In genomic region chr6:43355862-43356590, GRCh38 we compare ENCODE assay signal across 9 cellular contexts. TPM values are rescaled to one million over a fixed set of nuclear protein-coding genes. Genes with fewer than 3 reads are reported as not detected.
DNase-seq lines count a peak whose midpoint lies in the region; ATAC-seq, FAIRE-seq and TF ChIP-seq lines count a peak whose summit lies in the region.
"Had no signal": no experiment of that assay in that cellular context is flagged by ENCODE, and none has a peak within 500 bp of the region (broad histone marks: within the 10 kb centered on the region; RNA-seq: fewer than 3 reads in every experiment).

No MANE protein-coding gene starts in this region.

- no peak for TF ChIP-seq POLR2A in HCT116 (IDR thresholded peaks at IDR 0.05; ENCODE audit: borderline replicate concordance, extremely low read depth, insufficient read depth, insufficient read length)

- no peak overlapping the region for H2AFZ ChIP-seq in HCT116 (ENCODE audit: low read depth, low read length, poor library complexity, severe bottlenecking)

- TF ChIP-seq CTCF in BJ (IDR thresholded peaks at IDR 0.05; ENCODE audit: insufficient read depth, low read depth, low read length) (peak; percentile 19; the same call in 1 of the 2 replicates), HCT116 (IDR thresholded peaks at IDR 0.05 in 2 of 3, conservative IDR thresholded peaks at IDR 0.05 in 1 of 3; ENCODE audit: borderline replicate concordance in 1 of 3, insufficient read depth in 1 of 3, low read depth in 2 of 3, low read length in 2 of 3) (peak; percentile 26 to 45 (median 42); a peak in 4 of 6 replicates), kidney (IDR thresholded peaks at IDR 0.05; ENCODE audit: borderline replicate concordance, extremely low read depth, insufficient read depth) (peak; percentile 14)

- H3K27ac ChIP-seq in HCT116 (ENCODE audit: low read depth, low read length) (no peak overlapping the region), kidney (ENCODE audit: low read depth in 2 of 2, low read length in 2 of 2) (no peak overlapping the region)

- H3K27me3 ChIP-seq in BJ (ENCODE audit: control insufficient read depth, insufficient read depth, low read length) (no peaks in the 10 kb centered on the region), HCT116 (ENCODE audit: insufficient read depth, low read length) (no peaks in the 10 kb centered on the region)

- no peak overlapping the region for H3K4me2 ChIP-seq in HCT116 (ENCODE audit: low read length)

- CTCF ChIA-PET in BJ (lab: Yijun Ruan, JAX) (interaction anchor here (0.6 to 1.1 kb wide), 6 partner anchors 21 to 154 kb away, joined by 3 to 5 read pairs (median 4); no protein-coding TSS in a partner anchor), HCT116 (lab: Charles Lee) (interaction anchor here (0.9 to 1.8 kb wide), 6 partner anchors 13 to 212 kb away, joined by 3 to 9 read pairs (median 4); partner anchors contain the start of genes DNPH1 and ZNF318)

- H3K27ac Mint-ChIP-seq in activated T-helper 17 cell treated with anti-CD3 and anti-CD28 coated beads, Interleukin-2, amount 50 U/mL, for 72 hours, result no peak overlapping the region

- no peaks in the 10 kb centered on the region for H3K9me2 ChIP-seq in HCT116 (ENCODE audit: insufficient read depth)

- H4K20me1 ChIP-seq in HCT116 (ENCODE audit: insufficient read depth), result no peaks in the 10 kb centered on the region

- intact Hi-C loops in HCT116 (cut with micrococcal nuclease), result no loop called here
- intact Hi-C loops in kidney (cut with DNase I), result no loop called here

- RAD21 ChIA-PET in HCT116 (lab: Charles Lee; ENCODE audit: low non-redundant PET in 1 of 2, low total read pairs in 2 of 2, uncharacterized antibody in 2 of 2, unreplicated experiment in 2 of 2), result interaction anchor here in 1 of 2 experiments (0.5 kb wide), 1 partner anchor 42 kb away, joined by 3 read pairs; no protein-coding TSS in a partner anchor

- H3K79me2 ChIP-seq in HCT116 (ENCODE audit: insufficient read depth, low read length), result no peaks in the 10 kb centered on the region

- TF ChIP-seq RAD21 in HCT116 (IDR thresholded peaks at IDR 0.05; ENCODE audit: low read depth), result peak; percentile 53

- H3K4me3 ChIP-seq in BJ (ENCODE audit: low read depth, low read length) (no peak overlapping the region), HCT116 (replicated peaks in 1 of 2; ENCODE audit: low read depth in 1 of 2, low read length in 2 of 2) (no peak overlapping the region), kidney (ENCODE audit: low read length in 2 of 2) (no peak overlapping the region)

- POLR2A ChIA-PET in BJ (lab: Charles Lee), result interaction anchor here (0.7 kb wide), 1 partner anchor 14 kb away, joined by 3 read pairs; no protein-coding TSS in a partner anchor
- POLR2A ChIA-PET in HCT116 (lab: Charles Lee), result interaction anchor here (1.0 kb wide), 1 partner anchor 13 kb away, joined by 4 read pairs; the partner anchor contains the start of gene ZNF318

- no TSS peak for BruUV-seq in HCT116 (replicated peaks; lab: Mats Ljungman, UMichigan)

- no peaks in the 10 kb centered on the region for H3K4me1 ChIP-seq in HCT116 (ENCODE audit: control insufficient read depth in 1 of 2, insufficient read depth in 2 of 2, low read length in 2 of 2)
- H3K4me1 ChIP-seq in kidney (ENCODE audit: control insufficient read depth in 1 of 2, insufficient read depth in 1 of 2, low read depth in 1 of 2, low read length in 2 of 2), result no peaks in the 10 kb centered on the region

- FAIRE-seq in kidney (lab: Jason Lieb, UNC), result no peak

- no peaks in the 10 kb centered on the region for H3K9me3 ChIP-seq in HCT116 (ENCODE audit: control insufficient read depth in 1 of 2, insufficient read depth in 1 of 2, low read depth in 1 of 2, low read length in 2 of 2)
- H3K9me3 ChIP-seq in kidney (ENCODE audit: control insufficient read depth in 1 of 2, low read length in 2 of 2), result no peaks in the 10 kb centered on the region

- DNase-seq in BJ (ENCODE audit: low read depth) (no peak), HCT116 (ENCODE audit: low read depth, low spot score) (no peak), kidney (no peak)
- no peak for DNase-seq in activated CD4-positive, CD25-positive, alpha-beta regulatory T cell treated with anti-CD3 and anti-CD28 coated beads, Interleukin-2, amount 50 U/mL, for 72 hours

- peaks cover 10% of the 10 kb centered on the region for H3K4me1 Mint-ChIP-seq in activated T-helper 17 cell treated with anti-CD3 and anti-CD28 coated beads, Interleukin-2, amount 50 U/mL, for 72 hours

- H3K27me3 Mint-ChIP-seq in activated T-helper 17 cell treated with anti-CD3 and anti-CD28 coated beads, Interleukin-2, amount 50 U/mL, for 72 hours, result no peaks in the 10 kb centered on the region

- H3K36me3 ChIP-seq in BJ (ENCODE audit: control insufficient read depth, insufficient read depth, low read length) (peaks cover 12% of the 10 kb centered on the region), HCT116 (ENCODE audit: control insufficient read depth in 1 of 2, insufficient read depth in 2 of 2, low read length in 2 of 2) (peaks cover 13 to 15% of the 10 kb centered on the region in 2 experiments; a peak in 3 of 4 replicates), kidney (ENCODE audit: control insufficient read depth in 1 of 2, insufficient read depth in 2 of 2, low read length in 2 of 2) (peaks cover 25 to 34% of the 10 kb centered on the region in 2 donors)

- H3K9ac ChIP-seq in HCT116 (ENCODE audit: low read length) (no peak overlapping the region), kidney (ENCODE audit: low read length in 2 of 2) (no peak overlapping the region)

- peaks cover 85% of the 10 kb centered on the region for H3K36me3 Mint-ChIP-seq in activated T-helper 17 cell treated with anti-CD3 and anti-CD28 coated beads, Interleukin-2, amount 50 U/mL, for 72 hours (ENCODE audit: low read depth)

- no peaks in the 10 kb centered on the region for H3K9me3 Mint-ChIP-seq in activated T-helper 17 cell treated with anti-CD3 and anti-CD28 coated beads, Interleukin-2, amount 50 U/mL, for 72 hours

- H3K4me3 Mint-ChIP-seq in activated T-helper 17 cell treated with anti-CD3 and anti-CD28 coated beads, Interleukin-2, amount 50 U/mL, for 72 hours, result no peak overlapping the region

- peak; percentile 84 for ATAC-seq in HCT116
- peak; percentile 32 for ATAC-seq in activated T-helper 17 cell treated with anti-CD3 and anti-CD28 coated beads, Interleukin-2, amount 50 U/mL, for 72 hours (replicated peaks)
- ATAC-seq in HG02885 (IDR thresholded peaks at IDR 0.05; ENCODE audit: poor library complexity, unreplicated experiment), result no peak
- ATAC-seq in HG02840 (IDR thresholded peaks at IDR 0.05; ENCODE audit: low FRiP score, unreplicated experiment), result no peak
- no peak for ATAC-seq in GM21526 (IDR thresholded peaks at IDR 0.05; ENCODE audit: low FRiP score, unreplicated experiment)

TF ChIP-seq in HCT116, 20 proteins besides CTCF, POLR2A, EP300 and RAD21 (continues in another document):
- TF ChIP-seq ATF3 (IDR thresholded peaks at IDR 0.05), result no peak
- no peak for TF ChIP-seq MAX (IDR thresholded peaks at IDR 0.05)
- TF ChIP-seq ZFX (IDR thresholded peaks at IDR 0.05), result no peak
- TF ChIP-seq SRF (IDR thresholded peaks at IDR 0.05; ENCODE audit: low read depth), result no peak
- no peak for TF ChIP-seq ZBTB33 (IDR thresholded peaks at IDR 0.05; ENCODE audit: extremely low read depth, insufficient replicate concordance, low read length)
- no peak for TF ChIP-seq POLR2AphosphoS5 (IDR thresholded peaks at IDR 0.05; ENCODE audit: low read depth, low read length)
- no peak for TF ChIP-seq ELF1 (IDR thresholded peaks at IDR 0.05; ENCODE audit: borderline replicate concordance, low read depth)
- TF ChIP-seq CBX3 (IDR thresholded peaks at IDR 0.05; ENCODE audit: low read depth), result no peak
- TF ChIP-seq EZH2 (IDR thresholded peaks at IDR 0.05), result no peak
- TF ChIP-seq SP1 (IDR thresholded peaks at IDR 0.05; ENCODE audit: low read depth), result no peak
- no peak for TF ChIP-seq EZH2phosphoT487 (IDR thresholded peaks at IDR 0.05; ENCODE audit: borderline replicate concordance)

RNA-seq across cellular contexts. Expression of gene ZNF318, which starts 13.4 kb away (rescaled TPM):
- polyA plus RNA-seq in BJ (2011; rRNA removed), result 10.3 and 11.5 TPM in 2 replicates
- polyA minus RNA-seq in BJ (2011; rRNA and poly(A)+ RNA removed), result 16.9 and 17.6 TPM in 2 replicates
- 15.2 TPM for total RNA-seq in HCT116 (2021; ENCODE audit: unreplicated experiment)
- polyA plus RNA-seq in HCT116 (2012), result 7.4 and 8.4 TPM in 2 replicates
- 10 to 100 TPM; 11.2 to 21.0 TPM for total RNA-seq in activated T-helper 17 cell treated with anti-CD3 and anti-CD28 coated beads, Interleukin-2, amount 50 U/mL, for 72 hours
- 13.9 TPM for total RNA-seq in kidney
- polyA plus RNA-seq in kidney (ENCODE audit: insufficient read depth, low read depth, low replicate concordance), result 5.5 TPM

RNA-seq across cellular contexts. Expression of gene CRIP3, which starts 47.4 kb away (rescaled TPM):
- polyA plus RNA-seq in BJ (2011; rRNA removed) (not detected in 2 replicates), kidney (ENCODE audit: insufficient read depth, low read depth, low replicate concordance) (14.3 TPM)
- polyA minus RNA-seq in BJ (2011; rRNA and poly(A)+ RNA removed), result not detected in 2 replicates
- total RNA-seq in HCT116 (2021; ENCODE audit: unreplicated experiment) (not detected), kidney (5.6 TPM)
- not detected in 2 replicates for polyA plus RNA-seq in HCT116 (2012)
- 1 to 10 TPM; 4.2 to 4.6 TPM for total RNA-seq in activated T-helper 17 cell treated with anti-CD3 and anti-CD28 coated beads, Interleukin-2, amount 50 U/mL, for 72 hours

RNA-seq across cellular contexts. Expression of gene SLC22A7, which starts 58.0 kb away (rescaled TPM):
- polyA plus RNA-seq in BJ (2011; rRNA removed) (not detected in 2 replicates), kidney (ENCODE audit: insufficient read depth, low read depth, low replicate concordance) (34.8 TPM)
- not detected in 2 replicates for polyA minus RNA-seq in BJ (2011; rRNA and poly(A)+ RNA removed)
- total RNA-seq in HCT116 (2021; ENCODE audit: unreplicated experiment) (not detected), kidney (2.0 TPM)
- polyA plus RNA-seq in HCT116 (2012), result not detected in 2 replicates
- total RNA-seq in activated T-helper 17 cell treated with anti-CD3 and anti-CD28 coated beads, Interleukin-2, amount 50 U/mL, for 72 hours, result not detected
- total RNA-seq: mononuclear cell had no signal

Comparison
In these comparisons a context has a peak if more than half of its experiments do, and no peak if none do; other contexts are left out.
1. ATAC-seq: peak in HCT116 (single experiment) and activated T-helper 17 cell treated with anti-CD3 and anti-CD28 coated beads, Interleukin-2, amount 50 U/mL, for 72 hours (single experiment); none in HG02885 (single experiment), HG02840 (single experiment) and GM21526 (single experiment).
2. Peak in every context shown above with its lines, with median percentiles within 50 percentile points of each other: CTCF ChIP-seq.